In the genomic region with DNA sequence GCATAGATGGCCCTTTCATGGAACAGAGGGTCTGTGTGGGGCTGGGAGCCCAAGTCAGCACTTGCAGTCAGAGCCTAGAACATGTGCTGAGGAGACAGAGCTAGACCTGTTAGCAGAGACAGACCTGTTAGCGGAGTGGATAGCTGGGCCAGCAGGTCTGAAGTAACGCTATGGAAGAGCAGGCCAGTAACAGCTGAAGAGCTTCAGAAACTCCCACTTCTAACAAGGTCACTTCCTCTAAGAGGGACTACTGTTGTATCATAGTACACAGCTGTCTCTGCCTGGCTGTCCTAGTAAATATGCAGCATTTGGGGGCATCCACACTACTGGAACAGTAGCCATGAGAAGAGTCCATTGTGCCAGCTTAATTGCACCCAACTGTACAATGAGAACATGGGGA, we compare ENCODE assay signal across 32 cellular contexts. TPM values are rescaled to one million over a fixed set of nuclear protein-coding genes. Genes with fewer than 3 reads are reported as not detected.
"Had no signal": no experiment of that assay in that cellular context is flagged by ENCODE, and none has a peak within 500 bp of the region (broad histone marks: within the 10 kb centered on the region; RNA-seq: fewer than 3 reads in every experiment).

No MANE protein-coding gene starts in this region.

- DNase-seq: dermis blood vessel endothelial cell; effector memory CD4-positive, alpha-beta T cell; esophagus squamous epithelium; foreskin melanocyte; glutamatergic neuron; heart right ventricle; hippocampal formation; left cardiac atrium; left lung; mammary epithelial cell; mesendoderm; midbrain; naive thymus-derived CD8-positive, alpha-beta T cell; nephron progenitor cell; nucleus accumbens; stimulated activated CD4-positive, alpha-beta T cell treated with anti-CD3 and anti-CD28 coated beads, Interleukin-12 subunit alpha, Interleukin-12 subunit beta, amount 100 ng/mL, for 4 hours; stimulated activated CD4-positive, alpha-beta T cell treated with anti-CD3 and anti-CD28 coated beads, Interleukin-1b, Interleukin-23, amount 100 ng/mL, for 48 hours; stimulated activated CD4-positive, alpha-beta T cell treated with anti-CD3 and anti-CD28 coated beads, Interleukin-4, amount 100 ng/mL, for 1 hour; stimulated activated CD8-positive, alpha-beta memory T cell treated with anti-CD3 and anti-CD28 coated beads, Interleukin-4, amount 100 ng/mL, for 48 hours; stimulated activated naive CD4-positive, alpha-beta T cell; stimulated activated naive CD8-positive, alpha-beta T cell treated with anti-CD3 and anti-CD28 coated beads, Interleukin-15, amount 100 ng/mL, for 72 hours; transverse colon had no signal

- H3K4me3 ChIP-seq: esophagus squamous epithelium, heart right ventricle, left lung, prostate gland, right atrium auricular region, smooth muscle cell, suprapubic skin, transverse colon, vagina had no signal

- H3K9me3 ChIP-seq: esophagus squamous epithelium, heart right ventricle, left lung, prostate gland, right atrium auricular region, suprapubic skin, transverse colon, vagina had no signal

- H3K36me3 ChIP-seq: left lung, prostate gland, right atrium auricular region, transverse colon, vagina had no signal

- ATAC-seq: heart right ventricle; left cardiac atrium; left lung; naive thymus-derived CD8-positive, alpha-beta T cell; sciatic nerve; stimulated activated naive CD8-positive, alpha-beta T cell treated with anti-CD3 and anti-CD28 coated beads, Interleukin-15, amount 100 ng/mL, for 72 hours had no signal

- H3K4me1 ChIP-seq: esophagus squamous epithelium, heart right ventricle, left lung, prostate gland, right atrium auricular region, suprapubic skin, transverse colon, vagina had no signal

- H3K27ac ChIP-seq: esophagus squamous epithelium, heart right ventricle, left lung, prostate gland, right atrium auricular region, suprapubic skin, transverse colon, vagina had no signal

- H3K27me3 ChIP-seq: esophagus squamous epithelium, heart right ventricle, left lung, right atrium auricular region, suprapubic skin, transverse colon, vagina had no signal

RNA-seq across cellular contexts. Expression of a gene that starts 55.8 kb away (rescaled TPM):
- total RNA-seq: dermis blood vessel endothelial cell; endothelial cell of umbilical vein; epithelial cell of proximal tubule; heart right ventricle; left cardiac atrium; myocyte; naive thymus-derived CD8-positive, alpha-beta T cell; osteocyte; sciatic nerve had no signal
